ENCODE assay signal across 1 cellular context in the genomic region with DNA sequence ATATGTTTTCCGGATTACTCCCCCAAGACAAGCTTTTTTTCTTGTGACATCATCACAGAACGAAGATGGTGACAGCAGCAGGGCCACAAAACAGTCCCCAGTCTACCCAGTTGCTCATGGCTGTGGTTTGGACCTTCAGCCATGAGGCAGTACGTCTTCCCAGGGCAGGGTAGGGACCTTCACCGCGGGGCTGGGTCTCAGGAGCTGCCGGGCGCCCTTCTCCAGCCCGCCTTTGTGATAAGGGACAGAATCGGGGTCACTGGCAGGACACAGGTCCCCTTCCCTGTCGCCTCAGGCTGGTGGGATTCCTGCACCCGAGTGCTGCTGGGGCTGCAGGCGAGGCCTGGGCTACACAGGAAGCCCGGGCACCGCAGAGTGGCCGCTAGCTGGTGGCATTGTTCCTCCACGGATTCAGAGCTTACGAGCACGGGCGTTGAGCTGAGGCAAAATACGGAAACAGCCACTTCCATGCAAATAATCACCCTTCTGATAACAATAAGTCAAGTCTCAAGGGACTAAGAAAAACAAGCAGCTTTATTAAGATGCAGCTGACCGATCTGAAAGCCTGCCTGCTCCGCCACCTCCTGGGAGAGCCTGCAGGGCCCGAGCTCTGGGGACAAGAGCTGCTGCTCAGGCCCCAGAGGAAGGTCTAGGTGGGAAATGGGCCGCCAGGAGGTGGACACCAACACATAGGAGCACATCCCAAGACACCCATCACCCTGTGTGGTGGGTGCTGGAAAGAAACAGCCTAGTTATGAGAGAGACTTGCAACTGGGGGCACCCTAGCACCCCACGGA.
TF ChIP-seq lines count a peak whose summit lies in the region.

No MANE protein-coding gene starts in this region.

TF ChIP-seq in K562, 482 proteins besides CTCF, POLR2A, EP300 and RAD21 (continued from another document and continues in another):
- TF ChIP-seq, protein P1, sequence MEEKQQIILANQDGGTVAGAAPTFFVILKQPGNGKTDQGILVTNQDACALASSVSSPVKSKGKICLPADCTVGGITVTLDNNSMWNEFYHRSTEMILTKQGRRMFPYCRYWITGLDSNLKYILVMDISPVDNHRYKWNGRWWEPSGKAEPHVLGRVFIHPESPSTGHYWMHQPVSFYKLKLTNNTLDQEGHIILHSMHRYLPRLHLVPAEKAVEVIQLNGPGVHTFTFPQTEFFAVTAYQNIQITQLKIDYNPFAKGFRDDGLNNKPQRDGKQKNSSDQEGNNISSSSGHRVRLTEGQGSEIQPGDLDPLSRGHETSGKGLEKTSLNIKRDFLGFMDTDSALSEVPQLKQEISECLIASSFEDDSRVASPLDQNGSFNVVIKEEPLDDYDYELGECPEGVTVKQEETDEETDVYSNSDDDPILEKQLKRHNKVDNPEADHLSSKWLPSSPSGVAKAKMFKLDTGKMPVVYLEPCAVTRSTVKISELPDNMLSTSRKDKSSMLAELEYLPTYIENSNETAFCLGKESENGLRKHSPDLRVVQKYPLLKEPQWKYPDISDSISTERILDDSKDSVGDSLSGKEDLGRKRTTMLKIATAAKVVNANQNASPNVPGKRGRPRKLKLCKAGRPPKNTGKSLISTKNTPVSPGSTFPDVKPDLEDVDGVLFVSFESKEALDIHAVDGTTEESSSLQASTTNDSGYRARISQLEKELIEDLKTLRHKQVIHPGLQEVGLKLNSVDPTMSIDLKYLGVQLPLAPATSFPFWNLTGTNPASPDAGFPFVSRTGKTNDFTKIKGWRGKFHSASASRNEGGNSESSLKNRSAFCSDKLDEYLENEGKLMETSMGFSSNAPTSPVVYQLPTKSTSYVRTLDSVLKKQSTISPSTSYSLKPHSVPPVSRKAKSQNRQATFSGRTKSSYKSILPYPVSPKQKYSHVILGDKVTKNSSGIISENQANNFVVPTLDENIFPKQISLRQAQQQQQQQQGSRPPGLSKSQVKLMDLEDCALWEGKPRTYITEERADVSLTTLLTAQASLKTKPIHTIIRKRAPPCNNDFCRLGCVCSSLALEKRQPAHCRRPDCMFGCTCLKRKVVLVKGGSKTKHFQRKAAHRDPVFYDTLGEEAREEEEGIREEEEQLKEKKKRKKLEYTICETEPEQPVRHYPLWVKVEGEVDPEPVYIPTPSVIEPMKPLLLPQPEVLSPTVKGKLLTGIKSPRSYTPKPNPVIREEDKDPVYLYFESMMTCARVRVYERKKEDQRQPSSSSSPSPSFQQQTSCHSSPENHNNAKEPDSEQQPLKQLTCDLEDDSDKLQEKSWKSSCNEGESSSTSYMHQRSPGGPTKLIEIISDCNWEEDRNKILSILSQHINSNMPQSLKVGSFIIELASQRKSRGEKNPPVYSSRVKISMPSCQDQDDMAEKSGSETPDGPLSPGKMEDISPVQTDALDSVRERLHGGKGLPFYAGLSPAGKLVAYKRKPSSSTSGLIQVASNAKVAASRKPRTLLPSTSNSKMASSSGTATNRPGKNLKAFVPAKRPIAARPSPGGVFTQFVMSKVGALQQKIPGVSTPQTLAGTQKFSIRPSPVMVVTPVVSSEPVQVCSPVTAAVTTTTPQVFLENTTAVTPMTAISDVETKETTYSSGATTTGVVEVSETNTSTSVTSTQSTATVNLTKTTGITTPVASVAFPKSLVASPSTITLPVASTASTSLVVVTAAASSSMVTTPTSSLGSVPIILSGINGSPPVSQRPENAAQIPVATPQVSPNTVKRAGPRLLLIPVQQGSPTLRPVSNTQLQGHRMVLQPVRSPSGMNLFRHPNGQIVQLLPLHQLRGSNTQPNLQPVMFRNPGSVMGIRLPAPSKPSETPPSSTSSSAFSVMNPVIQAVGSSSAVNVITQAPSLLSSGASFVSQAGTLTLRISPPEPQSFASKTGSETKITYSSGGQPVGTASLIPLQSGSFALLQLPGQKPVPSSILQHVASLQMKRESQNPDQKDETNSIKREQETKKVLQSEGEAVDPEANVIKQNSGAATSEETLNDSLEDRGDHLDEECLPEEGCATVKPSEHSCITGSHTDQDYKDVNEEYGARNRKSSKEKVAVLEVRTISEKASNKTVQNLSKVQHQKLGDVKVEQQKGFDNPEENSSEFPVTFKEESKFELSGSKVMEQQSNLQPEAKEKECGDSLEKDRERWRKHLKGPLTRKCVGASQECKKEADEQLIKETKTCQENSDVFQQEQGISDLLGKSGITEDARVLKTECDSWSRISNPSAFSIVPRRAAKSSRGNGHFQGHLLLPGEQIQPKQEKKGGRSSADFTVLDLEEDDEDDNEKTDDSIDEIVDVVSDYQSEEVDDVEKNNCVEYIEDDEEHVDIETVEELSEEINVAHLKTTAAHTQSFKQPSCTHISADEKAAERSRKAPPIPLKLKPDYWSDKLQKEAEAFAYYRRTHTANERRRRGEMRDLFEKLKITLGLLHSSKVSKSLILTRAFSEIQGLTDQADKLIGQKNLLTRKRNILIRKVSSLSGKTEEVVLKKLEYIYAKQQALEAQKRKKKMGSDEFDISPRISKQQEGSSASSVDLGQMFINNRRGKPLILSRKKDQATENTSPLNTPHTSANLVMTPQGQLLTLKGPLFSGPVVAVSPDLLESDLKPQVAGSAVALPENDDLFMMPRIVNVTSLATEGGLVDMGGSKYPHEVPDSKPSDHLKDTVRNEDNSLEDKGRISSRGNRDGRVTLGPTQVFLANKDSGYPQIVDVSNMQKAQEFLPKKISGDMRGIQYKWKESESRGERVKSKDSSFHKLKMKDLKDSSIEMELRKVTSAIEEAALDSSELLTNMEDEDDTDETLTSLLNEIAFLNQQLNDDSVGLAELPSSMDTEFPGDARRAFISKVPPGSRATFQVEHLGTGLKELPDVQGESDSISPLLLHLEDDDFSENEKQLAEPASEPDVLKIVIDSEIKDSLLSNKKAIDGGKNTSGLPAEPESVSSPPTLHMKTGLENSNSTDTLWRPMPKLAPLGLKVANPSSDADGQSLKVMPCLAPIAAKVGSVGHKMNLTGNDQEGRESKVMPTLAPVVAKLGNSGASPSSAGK (IDR thresholded peaks at IDR 0.05): no peak
- no peak for TF ChIP-seq SMARCB1 (IDR thresholded peaks at IDR 0.05; ENCODE audit: insufficient read length, low read depth)
- TF ChIP-seq ZNF224 (CRISPR knock-in tag; IDR thresholded peaks at IDR 0.05): no peak
- TF ChIP-seq U2AF2 (optimal IDR thresholded peaks at IDR 0.05; ENCODE audit: low read depth, low read length): no peak
- TF ChIP-seq, protein P2, sequence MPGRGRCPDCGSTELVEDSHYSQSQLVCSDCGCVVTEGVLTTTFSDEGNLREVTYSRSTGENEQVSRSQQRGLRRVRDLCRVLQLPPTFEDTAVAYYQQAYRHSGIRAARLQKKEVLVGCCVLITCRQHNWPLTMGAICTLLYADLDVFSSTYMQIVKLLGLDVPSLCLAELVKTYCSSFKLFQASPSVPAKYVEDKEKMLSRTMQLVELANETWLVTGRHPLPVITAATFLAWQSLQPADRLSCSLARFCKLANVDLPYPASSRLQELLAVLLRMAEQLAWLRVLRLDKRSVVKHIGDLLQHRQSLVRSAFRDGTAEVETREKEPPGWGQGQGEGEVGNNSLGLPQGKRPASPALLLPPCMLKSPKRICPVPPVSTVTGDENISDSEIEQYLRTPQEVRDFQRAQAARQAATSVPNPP (IDR thresholded peaks at IDR 0.05; ENCODE audit: borderline replicate concordance, insufficient read depth, insufficient read length): no peak
- TF ChIP-seq SMAD2 (IDR thresholded peaks at IDR 0.05; ENCODE audit: low read depth, low read length): no peak
- no peak for TF ChIP-seq SAP30 (IDR thresholded peaks at IDR 0.05; ENCODE audit: borderline replicate concordance, insufficient read depth, low read depth, low read length, poor library complexity, severe bottlenecking)
- TF ChIP-seq, protein P3, sequence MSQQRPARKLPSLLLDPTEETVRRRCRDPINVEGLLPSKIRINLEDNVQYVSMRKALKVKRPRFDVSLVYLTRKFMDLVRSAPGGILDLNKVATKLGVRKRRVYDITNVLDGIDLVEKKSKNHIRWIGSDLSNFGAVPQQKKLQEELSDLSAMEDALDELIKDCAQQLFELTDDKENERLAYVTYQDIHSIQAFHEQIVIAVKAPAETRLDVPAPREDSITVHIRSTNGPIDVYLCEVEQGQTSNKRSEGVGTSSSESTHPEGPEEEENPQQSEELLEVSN (IDR thresholded peaks at IDR 0.05; ENCODE audit: borderline replicate concordance in 1 of 2, extremely low read depth in 1 of 2, insufficient read depth in 1 of 2, insufficient read length in 1 of 2, low read depth in 1 of 2, low read length in 1 of 2, poor library complexity in 1 of 2, severe bottlenecking in 1 of 2): peak in 1 of 2 experiments; percentile 21
- TF ChIP-seq ZNF696 (CRISPR knock-in tag; conservative IDR thresholded peaks at IDR 0.05): no peak
- TF ChIP-seq ZC3H11A (IDR thresholded peaks at IDR 0.05; ENCODE audit: low read depth, low read length): no peak
- TF ChIP-seq, protein P4, sequence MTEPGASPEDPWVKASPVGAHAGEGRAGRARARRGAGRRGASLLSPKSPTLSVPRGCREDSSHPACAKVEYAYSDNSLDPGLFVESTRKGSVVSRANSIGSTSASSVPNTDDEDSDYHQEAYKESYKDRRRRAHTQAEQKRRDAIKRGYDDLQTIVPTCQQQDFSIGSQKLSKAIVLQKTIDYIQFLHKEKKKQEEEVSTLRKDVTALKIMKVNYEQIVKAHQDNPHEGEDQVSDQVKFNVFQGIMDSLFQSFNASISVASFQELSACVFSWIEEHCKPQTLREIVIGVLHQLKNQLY (CRISPR knock-in tag; conservative IDR thresholded peaks at IDR 0.05): peak in 1 of 2 experiments; percentile 91; a peak in 1 of 4 replicates
- no peak for TF ChIP-seq FOXA1 (IDR thresholded peaks at IDR 0.05; ENCODE audit: borderline replicate concordance)
- TF ChIP-seq, protein P5, sequence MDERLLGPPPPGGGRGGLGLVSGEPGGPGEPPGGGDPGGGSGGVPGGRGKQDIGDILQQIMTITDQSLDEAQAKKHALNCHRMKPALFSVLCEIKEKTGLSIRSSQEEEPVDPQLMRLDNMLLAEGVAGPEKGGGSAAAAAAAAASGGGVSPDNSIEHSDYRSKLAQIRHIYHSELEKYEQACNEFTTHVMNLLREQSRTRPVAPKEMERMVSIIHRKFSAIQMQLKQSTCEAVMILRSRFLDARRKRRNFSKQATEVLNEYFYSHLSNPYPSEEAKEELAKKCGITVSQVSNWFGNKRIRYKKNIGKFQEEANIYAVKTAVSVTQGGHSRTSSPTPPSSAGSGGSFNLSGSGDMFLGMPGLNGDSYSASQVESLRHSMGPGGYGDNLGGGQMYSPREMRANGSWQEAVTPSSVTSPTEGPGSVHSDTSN (CRISPR knock-in tag; IDR thresholded peaks at IDR 0.05; ENCODE audit: low read depth): no peak
- TF ChIP-seq, protein P5 (tag; conservative IDR thresholded peaks at IDR 0.05; ENCODE audit: low read depth): no peak
- TF ChIP-seq, protein P6, sequence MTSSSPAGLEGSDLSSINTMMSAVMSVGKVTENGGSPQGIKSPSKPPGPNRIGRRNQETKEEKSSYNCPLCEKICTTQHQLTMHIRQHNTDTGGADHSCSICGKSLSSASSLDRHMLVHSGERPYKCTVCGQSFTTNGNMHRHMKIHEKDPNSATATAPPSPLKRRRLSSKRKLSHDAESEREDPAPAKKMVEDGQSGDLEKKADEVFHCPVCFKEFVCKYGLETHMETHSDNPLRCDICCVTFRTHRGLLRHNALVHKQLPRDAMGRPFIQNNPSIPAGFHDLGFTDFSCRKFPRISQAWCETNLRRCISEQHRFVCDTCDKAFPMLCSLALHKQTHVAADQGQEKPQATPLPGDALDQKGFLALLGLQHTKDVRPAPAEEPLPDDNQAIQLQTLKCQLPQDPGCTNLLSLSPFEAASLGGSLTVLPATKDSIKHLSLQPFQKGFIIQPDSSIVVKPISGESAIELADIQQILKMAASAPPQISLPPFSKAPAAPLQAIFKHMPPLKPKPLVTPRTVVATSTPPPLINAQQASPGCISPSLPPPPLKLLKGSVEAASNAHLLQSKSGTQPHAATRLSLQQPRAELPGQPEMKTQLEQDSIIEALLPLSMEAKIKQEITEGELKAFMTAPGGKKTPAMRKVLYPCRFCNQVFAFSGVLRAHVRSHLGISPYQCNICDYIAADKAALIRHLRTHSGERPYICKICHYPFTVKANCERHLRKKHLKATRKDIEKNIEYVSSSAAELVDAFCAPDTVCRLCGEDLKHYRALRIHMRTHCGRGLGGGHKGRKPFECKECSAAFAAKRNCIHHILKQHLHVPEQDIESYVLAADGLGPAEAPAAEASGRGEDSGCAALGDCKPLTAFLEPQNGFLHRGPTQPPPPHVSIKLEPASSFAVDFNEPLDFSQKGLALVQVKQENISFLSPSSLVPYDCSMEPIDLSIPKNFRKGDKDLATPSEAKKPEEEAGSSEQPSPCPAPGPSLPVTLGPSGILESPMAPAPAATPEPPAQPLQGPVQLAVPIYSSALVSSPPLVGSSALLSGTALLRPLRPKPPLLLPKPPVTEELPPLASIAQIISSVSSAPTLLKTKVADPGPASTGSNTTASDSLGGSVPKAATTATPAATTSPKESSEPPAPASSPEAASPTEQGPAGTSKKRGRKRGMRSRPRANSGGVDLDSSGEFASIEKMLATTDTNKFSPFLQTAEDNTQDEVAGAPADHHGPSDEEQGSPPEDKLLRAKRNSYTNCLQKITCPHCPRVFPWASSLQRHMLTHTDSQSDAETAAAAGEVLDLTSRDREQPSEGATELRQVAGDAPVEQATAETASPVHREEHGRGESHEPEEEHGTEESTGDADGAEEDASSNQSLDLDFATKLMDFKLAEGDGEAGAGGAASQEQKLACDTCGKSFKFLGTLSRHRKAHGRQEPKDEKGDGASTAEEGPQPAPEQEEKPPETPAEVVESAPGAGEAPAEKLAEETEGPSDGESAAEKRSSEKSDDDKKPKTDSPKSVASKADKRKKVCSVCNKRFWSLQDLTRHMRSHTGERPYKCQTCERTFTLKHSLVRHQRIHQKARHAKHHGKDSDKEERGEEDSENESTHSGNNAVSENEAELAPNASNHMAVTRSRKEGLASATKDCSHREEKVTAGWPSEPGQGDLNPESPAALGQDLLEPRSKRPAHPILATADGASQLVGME (CRISPR knock-in tag; IDR thresholded peaks at IDR 0.05): peak; percentile 55; the same call in 1 of the 2 replicates
- 0 out of 2 replicates have a peak, but pooled peaks have one; percentile 45 for TF ChIP-seq ELF2 (CRISPR knock-in tag; IDR thresholded peaks at IDR 0.05)
- TF ChIP-seq, protein P7, sequence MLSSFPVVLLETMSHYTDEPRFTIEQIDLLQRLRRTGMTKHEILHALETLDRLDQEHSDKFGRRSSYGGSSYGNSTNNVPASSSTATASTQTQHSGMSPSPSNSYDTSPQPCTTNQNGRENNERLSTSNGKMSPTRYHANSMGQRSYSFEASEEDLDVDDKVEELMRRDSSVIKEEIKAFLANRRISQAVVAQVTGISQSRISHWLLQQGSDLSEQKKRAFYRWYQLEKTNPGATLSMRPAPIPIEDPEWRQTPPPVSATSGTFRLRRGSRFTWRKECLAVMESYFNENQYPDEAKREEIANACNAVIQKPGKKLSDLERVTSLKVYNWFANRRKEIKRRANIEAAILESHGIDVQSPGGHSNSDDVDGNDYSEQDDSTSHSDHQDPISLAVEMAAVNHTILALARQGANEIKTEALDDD (IDR thresholded peaks at IDR 0.05): no peak; the same call in 1 of the 2 replicates
- TF ChIP-seq CHD4 (IDR thresholded peaks at IDR 0.05; ENCODE audit: insufficient read depth, insufficient replicate concordance, low read depth, low read length, poor library complexity, severe bottlenecking): no peak
- TF ChIP-seq ZNF184 (CRISPR knock-in tag; IDR thresholded peaks at IDR 0.05): no peak
- no peak for TF ChIP-seq JUN (IDR thresholded peaks at IDR 0.05; ENCODE audit: borderline replicate concordance, low read depth, low read length)
- TF ChIP-seq JUN (CRISPR knock-in tag; IDR thresholded peaks at IDR 0.05; ENCODE audit: borderline replicate concordance): no peak
- TF ChIP-seq MTF1 (CRISPR knock-in tag; IDR thresholded peaks at IDR 0.05; ENCODE audit: borderline replicate concordance): no peak
- no peak for TF ChIP-seq EP400 (IDR thresholded peaks at IDR 0.05)
- peak in 1 of 2 experiments; percentile 64; a peak in 2 of 4 replicates for TF ChIP-seq TBL1XR1 (IDR thresholded peaks at IDR 0.05; ENCODE audit: low read length in 2 of 2)
